In genomic region chr5:59807806-59808205, GRCh38 we compare ENCODE assay signal across 1 cellular context.
TF ChIP-seq lines count a peak whose summit lies in the region.

No MANE protein-coding gene starts in this region.

TF ChIP-seq in GM23338, 12 proteins besides CTCF, POLR2A, EP300 and RAD21 (continued from another document):
- TF ChIP-seq, protein P1, sequence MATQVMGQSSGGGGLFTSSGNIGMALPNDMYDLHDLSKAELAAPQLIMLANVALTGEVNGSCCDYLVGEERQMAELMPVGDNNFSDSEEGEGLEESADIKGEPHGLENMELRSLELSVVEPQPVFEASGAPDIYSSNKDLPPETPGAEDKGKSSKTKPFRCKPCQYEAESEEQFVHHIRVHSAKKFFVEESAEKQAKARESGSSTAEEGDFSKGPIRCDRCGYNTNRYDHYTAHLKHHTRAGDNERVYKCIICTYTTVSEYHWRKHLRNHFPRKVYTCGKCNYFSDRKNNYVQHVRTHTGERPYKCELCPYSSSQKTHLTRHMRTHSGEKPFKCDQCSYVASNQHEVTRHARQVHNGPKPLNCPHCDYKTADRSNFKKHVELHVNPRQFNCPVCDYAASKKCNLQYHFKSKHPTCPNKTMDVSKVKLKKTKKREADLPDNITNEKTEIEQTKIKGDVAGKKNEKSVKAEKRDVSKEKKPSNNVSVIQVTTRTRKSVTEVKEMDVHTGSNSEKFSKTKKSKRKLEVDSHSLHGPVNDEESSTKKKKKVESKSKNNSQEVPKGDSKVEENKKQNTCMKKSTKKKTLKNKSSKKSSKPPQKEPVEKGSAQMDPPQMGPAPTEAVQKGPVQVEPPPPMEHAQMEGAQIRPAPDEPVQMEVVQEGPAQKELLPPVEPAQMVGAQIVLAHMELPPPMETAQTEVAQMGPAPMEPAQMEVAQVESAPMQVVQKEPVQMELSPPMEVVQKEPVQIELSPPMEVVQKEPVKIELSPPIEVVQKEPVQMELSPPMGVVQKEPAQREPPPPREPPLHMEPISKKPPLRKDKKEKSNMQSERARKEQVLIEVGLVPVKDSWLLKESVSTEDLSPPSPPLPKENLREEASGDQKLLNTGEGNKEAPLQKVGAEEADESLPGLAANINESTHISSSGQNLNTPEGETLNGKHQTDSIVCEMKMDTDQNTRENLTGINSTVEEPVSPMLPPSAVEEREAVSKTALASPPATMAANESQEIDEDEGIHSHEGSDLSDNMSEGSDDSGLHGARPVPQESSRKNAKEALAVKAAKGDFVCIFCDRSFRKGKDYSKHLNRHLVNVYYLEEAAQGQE (IDR thresholded peaks at IDR 0.05; ENCODE audit: unreplicated experiment), result no peak
- TF ChIP-seq STAT1 (IDR thresholded peaks at IDR 0.05; ENCODE audit: unreplicated experiment), result no peak
